11 cellular contexts compared by ENCODE assay signal in the genomic region with DNA sequence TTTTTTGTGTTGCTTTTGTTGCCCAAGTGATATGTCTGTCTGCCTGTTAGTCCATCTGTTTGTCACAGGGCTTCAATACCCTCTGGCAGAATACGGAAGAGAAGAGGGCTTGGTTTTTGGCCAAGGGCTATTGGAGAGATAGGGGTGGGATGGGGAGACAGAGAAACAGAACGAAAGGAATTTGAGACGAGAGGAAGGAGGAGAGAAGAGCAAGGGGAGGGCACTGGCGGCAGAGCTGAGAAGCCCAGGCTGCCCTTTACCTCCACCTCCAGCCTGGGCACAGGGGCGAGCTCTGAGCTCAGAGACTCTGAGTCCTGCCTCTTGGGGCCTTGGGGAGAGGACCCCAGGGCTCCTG. TPM values are rescaled to one million over a fixed set of nuclear protein-coding genes. Genes with fewer than 3 reads are reported as not detected.
DNase-seq lines count a peak whose midpoint lies in the region; ATAC-seq and TF ChIP-seq lines count a peak whose summit lies in the region.
"Had no signal": no experiment of that assay in that cellular context is flagged by ENCODE, and none has a peak within 500 bp of the region (broad histone marks: within the 10 kb centered on the region; RNA-seq: fewer than 3 reads in every experiment).

No MANE protein-coding gene starts in this region.

- H3K9me3 ChIP-seq in WERI-Rb-1 (ENCODE audit: severe bottlenecking) (no peaks in the 10 kb centered on the region), esophagus muscularis mucosa (no peaks in the 10 kb centered on the region), skeletal muscle satellite cell (replicated peaks; ENCODE audit: low read length) (no peaks in the 10 kb centered on the region)
- H3K9me3 ChIP-seq: mucosa of descending colon had no signal

- TF ChIP-seq POLR2A in esophagus muscularis mucosa (IDR thresholded peaks at IDR 0.05; ENCODE audit: low read depth), result no peak

- H3K27ac ChIP-seq in GM23338 (ENCODE audit: low read depth) (no peak overlapping the region; the same call in 1 of the 2 replicates), WERI-Rb-1 (0 out of 2 replicates have a peak overlapping the region, but pooled peaks have one; percentile 27), esophagus muscularis mucosa (replicated peaks in 1 of 4) (peak overlapping the region; percentile 74 to 96 (median 94))

- H3K4me1 ChIP-seq in GM23338 (ENCODE audit: insufficient read depth) (peaks cover 48% of the 10 kb centered on the region), esophagus muscularis mucosa (peaks cover 93 to 100% (median 98%) of the 10 kb centered on the region in 4 donors), skeletal muscle satellite cell (ENCODE audit: control insufficient read depth, insufficient read depth, low read length) (peaks cover 89% of the 10 kb centered on the region)

- peak overlapping the region; percentile 64 for H3K9ac ChIP-seq in skeletal muscle satellite cell (ENCODE audit: low read depth, low read length)

- peak overlapping the region; percentile 47; the same call in 1 of the 2 replicates for H2AFZ ChIP-seq in GM23338

- ATAC-seq in GM23338, result no peak
- ATAC-seq: mucosa of descending colon had no signal

- H3K79me2 ChIP-seq in GM23338 (replicated peaks; ENCODE audit: insufficient read depth), result no peaks in the 10 kb centered on the region

- no peaks in the 10 kb centered on the region for H3K9me3 Mint-ChIP-seq in GM23338
- no peaks in the 10 kb centered on the region for H3K9me3 Mint-ChIP-seq in immature natural killer cell

- intact Hi-C loops in esophagus muscularis mucosa (cut with DNase I), result no loop called here
- intact Hi-C loops in posterior cingulate gyrus (cut with DNase I), result no loop called here

- H3K4me2 ChIP-seq in GM23338 (peak overlapping the region; percentile 63), skeletal muscle satellite cell (ENCODE audit: low read length) (peak overlapping the region; percentile 81)

- no peak for TF ChIP-seq EP300 in esophagus muscularis mucosa (IDR thresholded peaks at IDR 0.05)

- H3K36me3 Mint-ChIP-seq in GM23338 (ENCODE audit: low read depth) (no peaks in the 10 kb centered on the region), immature natural killer cell (peaks cover 0 to 3% (median 0%) of the 10 kb centered on the region in 3 donors)

- H3K4me1 Mint-ChIP-seq in GM23338 (peaks cover 71% of the 10 kb centered on the region), immature natural killer cell (peaks cover 35 to 42% of the 10 kb centered on the region in 2 donors)

- H3F3A ChIP-seq in GM23338 (replicated peaks; ENCODE audit: low read depth), result peaks cover 25% of the 10 kb centered on the region

- no peaks in the 10 kb centered on the region for H4K20me1 ChIP-seq in GM23338 (replicated peaks; ENCODE audit: insufficient read depth)

- H3K36me3 ChIP-seq in GM23338 (ENCODE audit: insufficient read depth), result no peaks in the 10 kb centered on the region
- no peaks in the 10 kb centered on the region for H3K36me3 ChIP-seq in WERI-Rb-1
- H3K36me3 ChIP-seq in esophagus muscularis mucosa, result no peaks in the 10 kb centered on the region
- H3K36me3 ChIP-seq in skeletal muscle satellite cell (ENCODE audit: insufficient read depth, low read length), result no peaks in the 10 kb centered on the region

- 44% methylated on average over 5 of the region's 5 CpGs for WGBS in esophagus muscularis mucosa

- H3K27me3 Mint-ChIP-seq in GM23338 (ENCODE audit: insufficient read depth, low read depth, poor library complexity) (peaks cover 22% of the 10 kb centered on the region), immature natural killer cell (ENCODE audit: low read depth in 3 of 3) (peaks cover 0 to 12% (median 4%) of the 10 kb centered on the region in 3 donors)

- H3K27me3 ChIP-seq in GM23338 (ENCODE audit: insufficient read depth) (0 out of 2 replicates have a peak, but pooled peaks cover 4% of the 10 kb centered on the region), WERI-Rb-1 (ENCODE audit: insufficient read depth, low read depth, severe bottlenecking) (no peaks in the 10 kb centered on the region), esophagus muscularis mucosa (no peaks in the 10 kb centered on the region), skeletal muscle satellite cell (ENCODE audit: control insufficient read depth, insufficient read depth, low read length) (no peaks in the 10 kb centered on the region)

- no peak overlapping the region for H3K27ac Mint-ChIP-seq in GM23338
- H3K27ac Mint-ChIP-seq in immature natural killer cell, result no peak overlapping the region

- TF ChIP-seq CTCF in GM23338 (conservative IDR thresholded peaks at IDR 0.05; ENCODE audit: low read depth in 2 of 2) (no peak), WERI-Rb-1 (IDR thresholded peaks at IDR 0.05; ENCODE audit: low read depth, low read length) (no peak), esophagus muscularis mucosa (IDR thresholded peaks at IDR 0.05) (no peak)

- DNase-seq in GM23338 (ENCODE audit: low spot score), result no peak
- DNase-seq in WERI-Rb-1, result no peak
- no peak for DNase-seq in esophagus muscularis mucosa (ENCODE audit: extremely low spot score)
- no peak for DNase-seq in immature natural killer cell
- no peak for DNase-seq in EL
- DNase-seq in posterior cingulate gyrus, result no peak
- DNase-seq in NCI-H187 treated with DMSO at 0.1 percent for 48 hours (lab: John Stamatoyannopoulos, UW), result no peak
- DNase-seq: amniotic stem cell, mucosa of descending colon, T-helper 9 cell had no signal

- H3K9me2 ChIP-seq in GM23338 (ENCODE audit: insufficient read depth), result no peaks in the 10 kb centered on the region

- H3K4me3 ChIP-seq in GM23338 (no peak overlapping the region), WERI-Rb-1 (ENCODE audit: low read depth, low read length) (no peak overlapping the region), esophagus muscularis mucosa (peak overlapping the region in 3 of 4 donors; percentile 22 to 42 (median 38)), skeletal muscle satellite cell (ENCODE audit: low read length) (peak overlapping the region; percentile 61)
- H3K4me3 ChIP-seq: mucosa of descending colon had no signal

- H3K4me3 Mint-ChIP-seq in GM23338, result no peak overlapping the region; the same call in 2 of the 3 replicates
- H3K4me3 Mint-ChIP-seq in immature natural killer cell, result no peak overlapping the region

TF ChIP-seq in GM23338, 12 proteins besides CTCF, POLR2A, EP300 and RAD21 (continues in another document):
- TF ChIP-seq, protein P1, sequence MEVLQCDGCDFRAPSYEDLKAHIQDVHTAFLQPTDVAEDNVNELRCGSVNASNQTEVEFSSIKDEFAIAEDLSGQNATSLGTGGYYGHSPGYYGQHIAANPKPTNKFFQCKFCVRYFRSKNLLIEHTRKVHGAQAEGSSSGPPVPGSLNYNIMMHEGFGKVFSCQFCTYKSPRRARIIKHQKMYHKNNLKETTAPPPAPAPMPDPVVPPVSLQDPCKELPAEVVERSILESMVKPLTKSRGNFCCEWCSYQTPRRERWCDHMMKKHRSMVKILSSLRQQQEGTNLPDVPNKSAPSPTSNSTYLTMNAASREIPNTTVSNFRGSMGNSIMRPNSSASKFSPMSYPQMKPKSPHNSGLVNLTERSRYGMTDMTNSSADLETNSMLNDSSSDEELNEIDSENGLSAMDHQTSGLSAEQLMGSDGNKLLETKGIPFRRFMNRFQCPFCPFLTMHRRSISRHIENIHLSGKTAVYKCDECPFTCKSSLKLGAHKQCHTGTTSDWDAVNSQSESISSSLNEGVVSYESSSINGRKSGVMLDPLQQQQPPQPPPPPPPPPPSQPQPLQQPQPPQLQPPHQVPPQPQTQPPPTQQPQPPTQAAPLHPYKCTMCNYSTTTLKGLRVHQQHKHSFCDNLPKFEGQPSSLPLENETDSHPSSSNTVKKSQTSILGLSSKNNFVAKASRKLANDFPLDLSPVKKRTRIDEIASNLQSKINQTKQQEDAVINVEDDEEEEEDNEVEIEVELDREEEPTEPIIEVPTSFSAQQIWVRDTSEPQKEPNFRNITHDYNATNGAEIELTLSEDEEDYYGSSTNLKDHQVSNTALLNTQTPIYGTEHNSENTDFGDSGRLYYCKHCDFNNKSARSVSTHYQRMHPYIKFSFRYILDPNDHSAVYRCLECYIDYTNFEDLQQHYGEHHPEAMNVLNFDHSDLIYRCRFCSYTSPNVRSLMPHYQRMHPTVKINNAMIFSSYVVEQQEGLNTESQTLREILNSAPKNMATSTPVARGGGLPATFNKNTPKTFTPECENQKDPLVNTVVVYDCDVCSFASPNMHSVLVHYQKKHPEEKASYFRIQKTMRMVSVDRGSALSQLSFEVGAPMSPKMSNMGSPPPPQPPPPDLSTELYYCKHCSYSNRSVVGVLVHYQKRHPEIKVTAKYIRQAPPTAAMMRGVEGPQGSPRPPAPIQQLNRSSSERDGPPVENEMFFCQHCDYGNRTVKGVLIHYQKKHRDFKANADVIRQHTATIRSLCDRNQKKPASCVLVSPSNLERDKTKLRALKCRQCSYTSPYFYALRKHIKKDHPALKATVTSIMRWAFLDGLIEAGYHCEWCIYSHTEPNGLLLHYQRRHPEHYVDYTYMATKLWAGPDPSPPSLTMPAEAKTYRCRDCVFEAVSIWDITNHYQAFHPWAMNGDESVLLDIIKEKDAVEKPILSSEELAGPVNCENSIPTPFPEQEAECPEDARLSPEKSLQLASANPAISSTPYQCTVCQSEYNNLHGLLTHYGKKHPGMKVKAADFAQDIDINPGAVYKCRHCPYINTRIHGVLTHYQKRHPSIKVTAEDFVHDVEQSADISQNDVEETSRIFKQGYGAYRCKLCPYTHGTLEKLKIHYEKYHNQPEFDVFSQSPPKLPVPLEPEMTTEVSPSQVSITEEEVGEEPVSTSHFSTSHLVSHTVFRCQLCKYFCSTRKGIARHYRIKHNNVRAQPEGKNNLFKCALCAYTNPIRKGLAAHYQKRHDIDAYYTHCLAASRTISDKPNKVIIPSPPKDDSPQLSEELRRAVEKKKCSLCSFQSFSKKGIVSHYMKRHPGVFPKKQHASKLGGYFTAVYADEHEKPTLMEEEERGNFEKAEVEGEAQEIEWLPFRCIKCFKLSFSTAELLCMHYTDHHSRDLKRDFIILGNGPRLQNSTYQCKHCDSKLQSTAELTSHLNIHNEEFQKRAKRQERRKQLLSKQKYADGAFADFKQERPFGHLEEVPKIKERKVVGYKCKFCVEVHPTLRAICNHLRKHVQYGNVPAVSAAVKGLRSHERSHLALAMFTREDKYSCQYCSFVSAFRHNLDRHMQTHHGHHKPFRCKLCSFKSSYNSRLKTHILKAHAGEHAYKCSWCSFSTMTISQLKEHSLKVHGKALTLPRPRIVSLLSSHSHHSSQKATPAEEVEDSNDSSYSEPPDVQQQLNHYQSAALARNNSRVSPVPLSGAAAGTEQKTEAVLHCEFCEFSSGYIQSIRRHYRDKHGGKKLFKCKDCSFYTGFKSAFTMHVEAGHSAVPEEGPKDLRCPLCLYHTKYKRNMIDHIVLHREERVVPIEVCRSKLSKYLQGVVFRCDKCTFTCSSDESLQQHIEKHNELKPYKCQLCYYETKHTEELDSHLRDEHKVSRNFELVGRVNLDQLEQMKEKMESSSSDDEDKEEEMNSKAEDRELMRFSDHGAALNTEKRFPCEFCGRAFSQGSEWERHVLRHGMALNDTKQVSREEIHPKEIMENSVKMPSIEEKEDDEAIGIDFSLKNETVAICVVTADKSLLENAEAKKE (CRISPR knock-in tag; IDR thresholded peaks at IDR 0.05), result no peak

RNA-seq across cellular contexts. Expression of a gene that starts 33.7 kb away (rescaled TPM):
- total RNA-seq in GM23338 (2014; rRNA removed; shearing (Covaris generic)), result 37.2 and 40.9 TPM in 2 replicates
- polyA plus RNA-seq in GM23338 (2016; fragmentation: Nextera tagmentation; extraction: Ambion mirVana), result 89.5 and 95.6 TPM in 2 replicates
- 100 to 1,000 TPM in 2 of 4 donors, 10 to 100 TPM in 2; 78.5 to 141 (median 101) TPM for total RNA-seq in esophagus muscularis mucosa
- 17.2 and 18.6 TPM in 2 replicates for total RNA-seq in skeletal muscle satellite cell (2012; rRNA removed)
- 10 to 100 TPM; 36.6 to 90.0 (median 39.5) TPM for polyA plus RNA-seq in immature natural killer cell

Comparison
In these comparisons a context has a peak if more than half of its experiments do, and no peak if none do; other contexts are left out.
1. H3K4me3 ChIP-seq: peak in esophagus muscularis mucosa (3 of 4) and skeletal muscle satellite cell (single experiment); none in GM23338 (single experiment) and WERI-Rb-1 (single experiment).